ENCODE assay signal across 17 cellular contexts in the genomic region with DNA sequence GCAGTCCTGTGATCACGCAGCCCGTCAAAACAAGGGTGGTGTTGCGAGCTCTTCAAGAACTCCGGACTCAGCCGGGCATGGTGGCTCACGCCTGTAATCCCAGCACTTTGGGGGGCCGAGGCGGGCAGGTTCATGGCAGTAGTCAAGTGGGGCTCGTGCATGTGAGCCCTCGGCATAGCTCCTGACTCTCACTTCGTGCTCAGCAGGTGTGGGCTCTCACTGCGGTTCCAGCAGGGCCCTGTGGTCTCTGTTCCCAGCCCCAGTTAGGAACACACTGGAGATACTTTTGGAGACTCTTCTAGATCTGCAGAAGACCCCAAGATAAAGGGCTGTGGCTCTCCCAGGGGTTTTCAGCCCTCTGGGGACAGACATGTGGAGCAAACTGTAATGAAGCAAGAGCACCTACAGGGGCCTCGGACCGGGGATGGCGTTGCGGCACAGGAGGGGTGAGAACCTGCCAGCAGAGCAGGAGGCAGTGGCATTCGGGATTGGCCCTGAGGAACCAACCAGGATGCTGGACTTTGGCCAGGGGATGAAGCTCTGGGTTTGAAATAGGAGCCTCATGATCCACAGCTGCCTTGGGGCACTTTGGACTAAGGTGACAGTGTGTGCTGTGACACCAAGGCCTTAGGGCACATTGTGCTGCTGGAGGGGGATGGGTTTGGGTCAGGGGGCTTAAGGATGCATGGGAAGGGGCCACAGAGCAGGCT.
A peak's percentile ranks its signal among the peaks of the same experiment; 100 is the strongest.
DNase-seq lines count a peak whose midpoint lies in the region; ATAC-seq and TF ChIP-seq lines count a peak whose summit lies in the region.
"Had no signal": no experiment of that assay in that cellular context is flagged by ENCODE, and none has a peak within 500 bp of the region (broad histone marks: within the 10 kb centered on the region; RNA-seq: fewer than 3 reads in every experiment).

No MANE protein-coding gene starts in this region.

- DNase-seq in COLO668 (lab: John Stamatoyannopoulos, UW; ENCODE audit: unreplicated experiment), result peak; percentile 92
- peak; percentile 40 for DNase-seq in Karpas-422
- DNase-seq in SW480 (ENCODE audit: low spot score), result peak; percentile 8
- DNase-seq in nephron progenitor cell, result no peak
- DNase-seq in DMS 273 treated with DMSO at 0.1 percent for 48 hours (lab: John Stamatoyannopoulos, UW), result no peak
- DNase-seq: GOT3; HFFc6; KG1; MG63; NCI-H1105 treated with DMSO at 0.1 percent for 48 hours; NCI-H1930; NCI-H526 treated with DMSO at 0.1 percent for 48 hours; NK-92 treated with Interleukin-12 subunit alpha and Interleukin-12 subunit beta, amount 100 ng/mL, for 24 hours; T-helper 1 cell had no signal

- H3K9me3 Mint-ChIP-seq in nephron progenitor cell, result no peaks in the 10 kb centered on the region
- H3K9me3 Mint-ChIP-seq: HFFc6 had no signal

- peaks cover 43% of the 10 kb centered on the region for H3K4me1 Mint-ChIP-seq in nephron progenitor cell

- no peak overlapping the region for H3K4me3 Mint-ChIP-seq in nephron progenitor cell
- H3K4me3 Mint-ChIP-seq: HFFc6 had no signal

- H3K4me2 ChIP-seq in Karpas-422 (ENCODE audit: low read depth, low read length, poor library complexity, severe bottlenecking), result no peak overlapping the region

- peak overlapping the region; percentile 74 for H3K27ac Mint-ChIP-seq in nephron progenitor cell
- H3K27ac Mint-ChIP-seq: HFFc6 had no signal

- no peak overlapping the region for H3K27ac ChIP-seq in Karpas-422 (ENCODE audit: low read length)

- no peak overlapping the region for H3K9ac ChIP-seq in Karpas-422 (ENCODE audit: low read length)

- no peaks in the 10 kb centered on the region for H3K79me2 ChIP-seq in Karpas-422 (ENCODE audit: low read length)

- H4K20me1 ChIP-seq in Karpas-422 (ENCODE audit: insufficient read depth, low read depth, low read length), result peaks cover 4% of the 10 kb centered on the region; the same call in 1 of the 2 replicates

- peaks cover 9% of the 10 kb centered on the region for H3K4me1 ChIP-seq in Karpas-422 (ENCODE audit: low read length)

- H3K9me2 ChIP-seq in Karpas-422 (replicated peaks; ENCODE audit: insufficient read depth, low read length), result no peaks in the 10 kb centered on the region

- H3K27me3 Mint-ChIP-seq in nephron progenitor cell (ENCODE audit: low read depth, poor library complexity), result no peaks in the 10 kb centered on the region

- no peak for TF ChIP-seq CTCF in nephron progenitor cell (IDR thresholded peaks at IDR 0.05)

- no peaks in the 10 kb centered on the region for H3K36me3 Mint-ChIP-seq in nephron progenitor cell (ENCODE audit: low read depth)

- ATAC-seq in GM18867 (IDR thresholded peaks at IDR 0.05; ENCODE audit: unreplicated experiment) (no peak), GM21447 (IDR thresholded peaks at IDR 0.05; ENCODE audit: unreplicated experiment) (no peak)
- ATAC-seq: GM12878 had no signal

- no peaks in the 10 kb centered on the region for H3K9me3 ChIP-seq in Karpas-422 (ENCODE audit: low read length)
- H3K9me3 ChIP-seq: MG63 had no signal

- no peaks in the 10 kb centered on the region for H3K27me3 ChIP-seq in Karpas-422 (ENCODE audit: low read length)
- H3K27me3 ChIP-seq: MG63 had no signal

- H3K36me3 ChIP-seq in Karpas-422 (ENCODE audit: insufficient read depth, low read length), result no peaks in the 10 kb centered on the region
- H3K36me3 ChIP-seq: MG63 had no signal

- no peak overlapping the region for H2AFZ ChIP-seq in Karpas-422 (ENCODE audit: low read length)

- no peak overlapping the region for H3K4me3 ChIP-seq in Karpas-422 (ENCODE audit: low read length)
- H3K4me3 ChIP-seq: GM12878, MG63 had no signal

Comparison
In these comparisons a context has a peak if more than half of its experiments do, and no peak if none do; other contexts are left out.
1. DNase-seq: peak in COLO668 (single experiment), Karpas-422 (single experiment) and SW480 (single experiment); none in nephron progenitor cell (single experiment) and DMS 273 treated with DMSO at 0.1 percent for 48 hours (single experiment).